8 cellular contexts compared by ENCODE assay signal in the genomic region with DNA sequence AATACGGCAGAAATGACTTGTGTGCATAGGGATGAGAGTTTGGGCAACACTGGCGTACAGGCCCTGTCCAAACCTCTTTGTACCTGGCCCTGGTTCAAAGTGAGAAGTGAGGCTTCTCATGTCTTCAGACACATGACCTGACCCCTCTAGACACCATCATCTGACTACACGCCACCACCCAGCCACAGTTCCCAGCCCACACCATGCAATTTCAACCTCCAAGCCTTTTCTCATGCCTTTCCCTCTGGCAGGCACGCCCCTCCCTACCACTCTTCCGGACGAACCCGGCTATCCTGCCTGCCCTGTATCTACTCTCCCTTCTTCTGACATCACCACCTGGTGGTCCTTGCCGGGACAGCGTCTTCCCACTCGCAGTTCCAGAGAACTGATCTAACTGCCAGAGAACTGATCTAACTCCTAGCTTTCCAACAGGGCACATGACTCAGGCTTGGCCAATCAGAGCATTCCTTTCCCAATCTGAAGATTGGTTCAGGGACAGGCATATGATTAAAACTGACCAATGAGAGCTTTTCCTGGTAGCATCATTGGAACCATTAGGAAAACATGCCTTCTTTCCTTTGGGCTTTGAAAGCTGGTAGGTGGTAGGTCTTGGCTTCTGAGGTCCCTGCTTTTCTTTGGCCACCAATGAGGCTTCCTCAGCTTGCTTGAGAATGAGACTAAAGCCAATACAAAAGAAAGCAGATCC. TPM values are rescaled to one million over a fixed set of nuclear protein-coding genes. Genes with fewer than 3 reads are reported as not detected.
A peak's percentile ranks its signal among the peaks of the same experiment; 100 is the strongest.
DNase-seq lines count a peak whose midpoint lies in the region; ATAC-seq and TF ChIP-seq lines count a peak whose summit lies in the region.

No MANE protein-coding gene starts in this region.

- H3K36me3 Mint-ChIP-seq in natural killer cell: no peaks in the 10 kb centered on the region

- DNase-seq in AG08396 (ENCODE audit: low spot score) (peak; percentile 81), GM13977 (ENCODE audit: low spot score) (peak; percentile 68), NCI-H524 treated with DMSO at 0.1 percent for 48 hours (lab: John Stamatoyannopoulos, UW) (peak; percentile 93), fibroblast of mammary gland (ENCODE audit: low read depth) (peak; percentile 87), natural killer cell (no peak), ureter (ENCODE audit: low spot score) (peak; percentile 78)
- peak; percentile 75 for DNase-seq in activated CD8-positive, alpha-beta memory T cell treated with anti-CD3 and anti-CD28 coated beads for 24 hours

- no peaks in the 10 kb centered on the region for H3K27me3 Mint-ChIP-seq in natural killer cell (ENCODE audit: low read depth in 2 of 2)

- peaks cover 2 to 3% of the 10 kb centered on the region in 2 donors for H3K9me3 Mint-ChIP-seq in natural killer cell

- ATAC-seq in HG03045 (IDR thresholded peaks at IDR 0.05; ENCODE audit: unreplicated experiment) (peak; percentile 34), natural killer cell (peak; percentile 52 to 81 (median 63))

- in situ Hi-C loops in GM13977 (cut with MboI; ENCODE audit: low pct_unique_long_range_greater_than_20kb, low sequenced_read_pairs, unreplicated experiment): loop anchor here (10.0 kb wide), 1 partner anchor 200 kb away; no protein-coding TSS in a partner anchor

- TF ChIP-seq CTCF in GM13977 (IDR thresholded peaks at IDR 0.05; ENCODE audit: extremely low read depth, insufficient read depth, missing control alignments) (peak; percentile 19), fibroblast of mammary gland (conservative IDR thresholded peaks at IDR 0.05; ENCODE audit: control insufficient read depth, insufficient read depth, low read depth, low read length) (peak; percentile 67), natural killer cell (IDR thresholded peaks at IDR 0.05) (peak; percentile 52)

- H3K4me3 ChIP-seq in fibroblast of mammary gland (ENCODE audit: control insufficient read depth, low read depth, low read length): no peak overlapping the region

- H3K27ac Mint-ChIP-seq in natural killer cell: no peak overlapping the region

- peaks cover 12 to 14% of the 10 kb centered on the region in 2 donors for H3K4me1 Mint-ChIP-seq in natural killer cell

- intact Hi-C loops in natural killer cell (cut with micrococcal nuclease): no loop called here

- H3K4me3 Mint-ChIP-seq in natural killer cell: no peak overlapping the region

RNA-seq across cellular contexts. Expression of a gene that starts 27.0 kb away (rescaled TPM):
- 10 to 100 TPM; 24.3 to 45.7 (median 26.5) TPM for total RNA-seq in natural killer cell
- total RNA-seq in ureter: 0.60 TPM

Comparison
In these comparisons a context has a peak if more than half of its experiments do, and no peak if none do; other contexts are left out.
1. RNA of a gene that starts 27.0 kb away (total RNA-seq): 24.3 to 45.7 TPM in natural killer cell; 0.60 TPM in ureter (single experiment); every median in the first group is over 10 times any median in the second.
2. Peak in every context shown above with its lines, with median percentiles within 50 percentile points of each other: CTCF ChIP-seq.